In the genomic region with DNA sequence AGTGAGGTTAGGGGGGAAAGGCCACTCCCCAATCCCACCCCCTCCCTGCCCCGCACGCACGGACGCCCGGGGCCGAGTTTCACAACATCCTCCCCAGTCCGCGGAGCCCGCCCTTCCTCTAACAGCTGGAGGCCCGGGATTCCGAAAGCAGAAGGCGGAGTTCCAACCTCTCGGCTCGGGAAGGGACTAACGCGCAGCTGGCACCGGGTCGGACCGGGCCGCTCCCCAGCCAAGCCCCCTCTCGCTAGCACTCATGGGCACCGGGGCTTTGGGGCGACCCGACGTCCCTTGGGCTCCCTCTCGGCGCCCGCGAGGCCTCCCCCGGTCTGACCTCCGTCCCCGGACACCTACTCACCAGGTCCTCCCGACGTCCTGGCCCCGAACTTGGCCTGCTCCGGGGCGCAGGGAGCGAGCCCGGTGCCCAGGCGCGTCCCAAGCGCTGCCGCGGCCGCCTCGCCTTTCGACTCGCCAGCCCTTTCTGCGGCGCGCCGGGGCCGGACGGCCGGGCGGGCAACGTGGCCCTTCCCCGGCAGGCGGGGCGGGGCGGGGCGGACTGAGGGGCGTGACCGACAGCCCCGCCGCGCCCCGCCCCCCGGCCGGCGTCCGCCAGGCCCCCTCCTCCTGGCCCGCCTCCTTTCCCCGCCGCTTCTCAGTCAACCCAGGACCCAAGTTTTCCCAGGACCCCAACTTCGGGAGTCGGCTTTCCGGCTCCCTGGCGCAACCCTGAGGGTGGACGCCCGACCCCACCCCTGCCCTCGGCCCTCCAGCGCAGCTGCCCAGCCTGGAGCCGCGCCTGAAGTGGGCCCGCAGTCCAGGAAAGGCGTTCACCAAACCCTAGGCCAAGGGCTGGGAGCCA, we compare ENCODE assay signal across 8 cellular contexts. TPM values are rescaled to one million over a fixed set of nuclear protein-coding genes. Genes with fewer than 3 reads are reported as not detected.
DNase-seq lines count a peak whose midpoint lies in the region; ATAC-seq lines count a peak whose summit lies in the region.

A gene (minus strand): TSS at position 482 of the 856 bp plus-strand sequence. CDS start 9,835 bp downstream, outside the sequence.

- H3K4me1 Mint-ChIP-seq in activated CD8-positive, alpha-beta memory T cell treated with anti-CD3 and anti-CD28 coated beads, Interleukin-2, amount 10 ng/mL, durations not matched to agents 7 days and 5 days = peaks cover 76% of the 10 kb centered on the region

- peak within 1 kb of the TSS; percentile 100 for H3K27ac Mint-ChIP-seq in activated CD8-positive, alpha-beta memory T cell treated with anti-CD3 and anti-CD28 coated beads, Interleukin-2, amount 10 ng/mL, durations not matched to agents 7 days and 5 days

- DNase-seq in A172 (ENCODE audit: low spot score) (peak; percentile 52), NCI-H774 (lab: John Stamatoyannopoulos, UW) (peak; percentile 50), midbrain (lab: John Stamatoyannopoulos, UW) (peak; percentile 69)
- peak; percentile 82 for DNase-seq in activated CD8-positive, alpha-beta memory T cell treated with anti-CD3 and anti-CD28 coated beads, Interleukin-2, amount 10 ng/mL, durations not matched to agents 7 days and 5 days
- peak; percentile 59 to 71 for DNase-seq in stimulated activated CD8-positive, alpha-beta memory T cell treated with anti-CD3 and anti-CD28 coated beads, Interleukin-2, amount 100 ng/mL, for 1 hour (ENCODE audit: low read depth in 2 of 2)

- in situ Hi-C loops in endometrial microvascular endothelial cells (cut with HindIII; ENCODE audit: inconsistent ontology term, low pct_unique_long_range_greater_than_20kb, low sequenced_read_pairs) = loop anchor here (5.0 kb wide), 1 partner anchor 35 kb away; no protein-coding TSS in a partner anchor

- no peaks in the 10 kb centered on the region for H3K9me3 Mint-ChIP-seq in activated CD8-positive, alpha-beta memory T cell treated with anti-CD3 and anti-CD28 coated beads, Interleukin-2, amount 10 ng/mL, durations not matched to agents 7 days and 5 days (ENCODE audit: low read depth)

- ATAC-seq in GM18517 (IDR thresholded peaks at IDR 0.05; ENCODE audit: unreplicated experiment) (peak; percentile 28), HG03066 (IDR thresholded peaks at IDR 0.05; ENCODE audit: low read depth, unreplicated experiment) (peak; percentile 38)
- peak; percentile 60 for ATAC-seq in activated CD8-positive, alpha-beta memory T cell treated with anti-CD3 and anti-CD28 coated beads, Interleukin-2, amount 10 ng/mL, durations not matched to agents 7 days and 5 days

- H3K36me3 Mint-ChIP-seq in activated CD8-positive, alpha-beta memory T cell treated with anti-CD3 and anti-CD28 coated beads, Interleukin-2, amount 10 ng/mL, durations not matched to agents 7 days and 5 days = peaks cover 62% of the 10 kb centered on the region

- H3K27me3 Mint-ChIP-seq in activated CD8-positive, alpha-beta memory T cell treated with anti-CD3 and anti-CD28 coated beads, Interleukin-2, amount 10 ng/mL, durations not matched to agents 7 days and 5 days = no peaks in the 10 kb centered on the region

- peak within 1 kb of the TSS; percentile 78 for H3K4me3 Mint-ChIP-seq in activated CD8-positive, alpha-beta memory T cell treated with anti-CD3 and anti-CD28 coated beads, Interleukin-2, amount 10 ng/mL, durations not matched to agents 7 days and 5 days

- CTCF ChIA-PET in activated CD8-positive, alpha-beta memory T cell treated with anti-CD3 and anti-CD28 coated beads, Interleukin-2, amount 10 ng/mL, durations not matched to agents 7 days and 5 days (lab: Charles Lee) = interaction anchor here (0.7 to 3.3 kb wide), 10 partner anchors 8 to 333 kb away, joined by 3 to 16 read pairs (median 4); a partner anchor contains a TSS

RNA-seq across cellular contexts. Expression of the gene that starts here (rescaled TPM):
- 65.4 and 80.7 TPM in 2 replicates for total RNA-seq in A172 (2014; rRNA removed; shearing (Covaris generic))
- total RNA-seq in activated CD8-positive, alpha-beta memory T cell treated with anti-CD3 and anti-CD28 coated beads, Interleukin-2, amount 10 ng/mL, durations not matched to agents 7 days and 5 days = 100 to 1,000 TPM; 141 to 142 TPM
- total RNA-seq in endometrial microvascular endothelial cells (ENCODE audit: inconsistent ontology term) = 146 TPM

Comparison
In these comparisons a context has a peak if more than half of its experiments do, and no peak if none do; other contexts are left out.
1. Peak in every context shown above with its lines: DNase-seq and ATAC-seq.